1 cellular context compared by ENCODE assay signal in the genomic region with DNA sequence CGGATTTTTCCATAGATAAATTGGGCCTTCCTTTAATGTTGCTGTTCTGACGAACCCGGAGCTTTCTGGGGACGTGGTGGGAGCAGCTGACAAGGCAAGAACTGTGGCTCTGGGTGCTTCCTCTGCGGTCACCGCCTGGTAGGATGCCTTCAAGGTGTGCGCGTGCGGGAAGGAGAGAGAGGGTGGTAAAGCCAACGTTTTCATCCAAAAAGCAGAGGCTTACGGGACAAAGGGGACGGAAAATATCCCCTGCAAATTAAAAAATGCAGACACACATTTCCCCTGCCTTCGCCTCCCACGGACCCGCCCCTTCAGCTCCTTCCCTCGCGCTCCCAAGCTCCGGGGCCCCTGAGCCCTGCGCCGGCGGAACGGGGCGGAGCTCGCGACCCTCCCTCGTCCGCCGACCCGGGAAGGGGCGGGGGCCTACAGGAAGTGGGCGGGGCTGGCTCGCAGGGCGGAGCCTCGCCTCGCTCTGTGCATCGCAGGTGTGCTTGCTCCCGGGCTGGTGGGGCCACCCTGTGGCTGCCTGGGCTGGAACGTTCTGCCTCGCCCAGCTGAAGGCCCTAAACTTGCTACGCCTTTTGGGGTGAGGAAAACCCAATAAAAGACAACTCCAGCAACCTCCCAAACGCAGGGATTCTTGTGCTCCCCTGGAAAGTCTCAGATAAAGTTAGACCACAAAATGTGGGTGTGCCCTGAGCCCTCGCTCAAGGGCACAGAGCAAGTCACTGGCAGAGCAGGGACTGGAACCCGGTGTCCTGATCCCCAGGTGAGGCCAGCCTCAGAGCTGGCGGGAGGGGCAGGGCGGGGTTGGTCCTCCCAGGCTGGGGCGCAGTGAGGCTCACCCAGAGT.
TF ChIP-seq lines count a peak whose summit lies in the region.

No MANE protein-coding gene starts in this region.

TF ChIP-seq in HepG2, 621 proteins besides CTCF, POLR2A, EP300 and RAD21 (continued from another document and continues in another):
- TF ChIP-seq PRDM10 (CRISPR knock-in tag; IDR thresholded peaks at IDR 0.05; ENCODE audit: low read depth) (peak; percentile 72; the same call in 1 of the 2 replicates), CENPT (CRISPR knock-in tag; IDR thresholded peaks at IDR 0.05; ENCODE audit: low read depth) (no peak), SAFB2 (CRISPR knock-in tag; IDR thresholded peaks at IDR 0.05; ENCODE audit: borderline replicate concordance, low read depth) (no peak), ZC3H13 (CRISPR knock-in tag; IDR thresholded peaks at IDR 0.05) (peak; percentile 73; the same call in 1 of the 2 replicates), MED8 (CRISPR knock-in tag; IDR thresholded peaks at IDR 0.05; ENCODE audit: insufficient replicate concordance) (no peak), SMARCC2 (IDR thresholded peaks at IDR 0.05) (no peak), ZNF124 (CRISPR knock-in tag; IDR thresholded peaks at IDR 0.05) (no peak; the same call in 1 of the 2 replicates), ZSCAN20 (CRISPR knock-in tag; IDR thresholded peaks at IDR 0.05; ENCODE audit: borderline replicate concordance) (peak; percentile 54; the same call in 1 of the 2 replicates), RARA (CRISPR knock-in tag; IDR thresholded peaks at IDR 0.05) (peak; percentile 35; the same call in 1 of the 2 replicates), RORA (CRISPR knock-in tag; IDR thresholded peaks at IDR 0.05) (no peak), HMG20B (CRISPR knock-in tag; conservative IDR thresholded peaks at IDR 0.05) (no peak), RCOR2 (CRISPR knock-in tag; IDR thresholded peaks at IDR 0.05) (no peak), NFE2 (CRISPR knock-in tag; IDR thresholded peaks at IDR 0.05) (no peak), SNAI1 (CRISPR knock-in tag; IDR thresholded peaks at IDR 0.05; ENCODE audit: borderline replicate concordance) (no peak), ONECUT2 (CRISPR knock-in tag; IDR thresholded peaks at IDR 0.05) (no peak), SSRP1 (CRISPR knock-in tag; IDR thresholded peaks at IDR 0.05) (no peak), KLF15 (CRISPR knock-in tag; IDR thresholded peaks at IDR 0.05; ENCODE audit: borderline replicate concordance) (no peak), KAT8 (CRISPR knock-in tag; IDR thresholded peaks at IDR 0.05) (peak; percentile 79), PITX1 (CRISPR knock-in tag; IDR thresholded peaks at IDR 0.05) (no peak), JDP2 (CRISPR knock-in tag; IDR thresholded peaks at IDR 0.05; ENCODE audit: borderline replicate concordance) (0 out of 2 replicates have a peak, but pooled peaks have one; percentile 25), MXI1 (IDR thresholded peaks at IDR 0.05; ENCODE audit: borderline replicate concordance, low read depth, low read length) (peak; percentile 46; the same call in 1 of the 3 replicates), ZNF839 (CRISPR knock-in tag; IDR thresholded peaks at IDR 0.05; ENCODE audit: borderline replicate concordance) (0 out of 2 replicates have a peak, but pooled peaks have one; percentile 21), POGZ (CRISPR knock-in tag; IDR thresholded peaks at IDR 0.05) (peak; percentile 64; the same call in 1 of the 2 replicates), ZNF234 (CRISPR knock-in tag; conservative IDR thresholded peaks at IDR 0.05) (no peak), AKAP8 (CRISPR knock-in tag; IDR thresholded peaks at IDR 0.05) (peak; percentile 91; the same call in 1 of the 2 replicates), ATM (IDR thresholded peaks at IDR 0.05; ENCODE audit: borderline replicate concordance) (no peak), ZNF142 (CRISPR knock-in tag; IDR thresholded peaks at IDR 0.05) (no peak), KAT7 (CRISPR knock-in tag; IDR thresholded peaks at IDR 0.05; ENCODE audit: borderline replicate concordance) (peak; percentile 81; the same call in 1 of the 2 replicates), SAP130 (CRISPR knock-in tag; IDR thresholded peaks at IDR 0.05; ENCODE audit: low read depth) (peak; percentile 88), HNF4G (IDR thresholded peaks at IDR 0.05; ENCODE audit: borderline replicate concordance, low read depth, low read length) (no peak), HNF4G (CRISPR knock-in tag; IDR thresholded peaks at IDR 0.05; ENCODE audit: borderline replicate concordance, low read depth) (0 out of 2 replicates have a peak, but pooled peaks have one; percentile 29), GABPB1 (CRISPR knock-in tag; IDR thresholded peaks at IDR 0.05) (peak; percentile 93), ZNF337 (CRISPR knock-in tag; IDR thresholded peaks at IDR 0.05; ENCODE audit: borderline replicate concordance, low read depth) (no peak), AHR (CRISPR knock-in tag; IDR thresholded peaks at IDR 0.05) (0 out of 2 replicates have a peak, but pooled peaks have one; percentile 78), SMC3 (IDR thresholded peaks at IDR 0.05; ENCODE audit: low read length) (no peak), SUZ12 (IDR thresholded peaks at IDR 0.05; ENCODE audit: low read depth, low read length) (no peak), ZNF597 (CRISPR knock-in tag; IDR thresholded peaks at IDR 0.05) (0 out of 2 replicates have a peak, but pooled peaks have one; percentile 53), ZNF891 (CRISPR knock-in tag; IDR thresholded peaks at IDR 0.05) (no peak), ZNF816 (CRISPR knock-in tag; IDR thresholded peaks at IDR 0.05; ENCODE audit: borderline replicate concordance) (peak; percentile 68; the same call in 1 of the 2 replicates), NFKBIZ (CRISPR knock-in tag; IDR thresholded peaks at IDR 0.05) (no peak), ZNF251 (CRISPR knock-in tag; IDR thresholded peaks at IDR 0.05) (no peak), MTA3 (CRISPR knock-in tag; IDR thresholded peaks at IDR 0.05) (no peak)
- TF ChIP-seq, protein P1, sequence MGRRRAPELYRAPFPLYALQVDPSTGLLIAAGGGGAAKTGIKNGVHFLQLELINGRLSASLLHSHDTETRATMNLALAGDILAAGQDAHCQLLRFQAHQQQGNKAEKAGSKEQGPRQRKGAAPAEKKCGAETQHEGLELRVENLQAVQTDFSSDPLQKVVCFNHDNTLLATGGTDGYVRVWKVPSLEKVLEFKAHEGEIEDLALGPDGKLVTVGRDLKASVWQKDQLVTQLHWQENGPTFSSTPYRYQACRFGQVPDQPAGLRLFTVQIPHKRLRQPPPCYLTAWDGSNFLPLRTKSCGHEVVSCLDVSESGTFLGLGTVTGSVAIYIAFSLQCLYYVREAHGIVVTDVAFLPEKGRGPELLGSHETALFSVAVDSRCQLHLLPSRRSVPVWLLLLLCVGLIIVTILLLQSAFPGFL (CRISPR knock-in tag; IDR thresholded peaks at IDR 0.05), result no peak
- TF ChIP-seq, protein P2, sequence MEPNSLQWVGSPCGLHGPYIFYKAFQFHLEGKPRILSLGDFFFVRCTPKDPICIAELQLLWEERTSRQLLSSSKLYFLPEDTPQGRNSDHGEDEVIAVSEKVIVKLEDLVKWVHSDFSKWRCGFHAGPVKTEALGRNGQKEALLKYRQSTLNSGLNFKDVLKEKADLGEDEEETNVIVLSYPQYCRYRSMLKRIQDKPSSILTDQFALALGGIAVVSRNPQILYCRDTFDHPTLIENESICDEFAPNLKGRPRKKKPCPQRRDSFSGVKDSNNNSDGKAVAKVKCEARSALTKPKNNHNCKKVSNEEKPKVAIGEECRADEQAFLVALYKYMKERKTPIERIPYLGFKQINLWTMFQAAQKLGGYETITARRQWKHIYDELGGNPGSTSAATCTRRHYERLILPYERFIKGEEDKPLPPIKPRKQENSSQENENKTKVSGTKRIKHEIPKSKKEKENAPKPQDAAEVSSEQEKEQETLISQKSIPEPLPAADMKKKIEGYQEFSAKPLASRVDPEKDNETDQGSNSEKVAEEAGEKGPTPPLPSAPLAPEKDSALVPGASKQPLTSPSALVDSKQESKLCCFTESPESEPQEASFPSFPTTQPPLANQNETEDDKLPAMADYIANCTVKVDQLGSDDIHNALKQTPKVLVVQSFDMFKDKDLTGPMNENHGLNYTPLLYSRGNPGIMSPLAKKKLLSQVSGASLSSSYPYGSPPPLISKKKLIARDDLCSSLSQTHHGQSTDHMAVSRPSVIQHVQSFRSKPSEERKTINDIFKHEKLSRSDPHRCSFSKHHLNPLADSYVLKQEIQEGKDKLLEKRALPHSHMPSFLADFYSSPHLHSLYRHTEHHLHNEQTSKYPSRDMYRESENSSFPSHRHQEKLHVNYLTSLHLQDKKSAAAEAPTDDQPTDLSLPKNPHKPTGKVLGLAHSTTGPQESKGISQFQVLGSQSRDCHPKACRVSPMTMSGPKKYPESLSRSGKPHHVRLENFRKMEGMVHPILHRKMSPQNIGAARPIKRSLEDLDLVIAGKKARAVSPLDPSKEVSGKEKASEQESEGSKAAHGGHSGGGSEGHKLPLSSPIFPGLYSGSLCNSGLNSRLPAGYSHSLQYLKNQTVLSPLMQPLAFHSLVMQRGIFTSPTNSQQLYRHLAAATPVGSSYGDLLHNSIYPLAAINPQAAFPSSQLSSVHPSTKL (CRISPR knock-in tag; IDR thresholded peaks at IDR 0.05), result peak; percentile 66
- TF ChIP-seq, protein P3, sequence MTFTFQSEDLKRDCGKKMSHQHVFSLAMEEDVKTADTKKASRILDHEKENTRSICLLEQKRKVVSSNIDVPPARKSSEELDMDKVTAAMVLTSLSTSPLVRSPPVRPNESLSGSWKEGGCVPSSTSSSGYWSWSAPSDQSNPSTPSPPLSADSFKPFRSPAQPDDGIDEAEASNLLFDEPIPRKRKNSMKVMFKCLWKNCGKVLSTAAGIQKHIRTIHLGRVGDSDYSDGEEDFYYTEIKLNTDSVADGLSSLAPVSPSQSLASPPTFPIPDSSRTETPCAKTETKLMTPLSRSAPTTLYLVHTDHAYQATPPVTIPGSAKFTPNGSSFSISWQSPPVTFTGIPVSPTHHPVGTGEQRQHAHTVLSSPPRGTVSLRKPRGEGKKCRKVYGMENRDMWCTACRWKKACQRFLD (CRISPR knock-in tag; IDR thresholded peaks at IDR 0.05; ENCODE audit: borderline replicate concordance), result peak; percentile 77; the same call in 1 of the 2 replicates
